ENCODE assay signal across 1 cellular context in the genomic region with DNA sequence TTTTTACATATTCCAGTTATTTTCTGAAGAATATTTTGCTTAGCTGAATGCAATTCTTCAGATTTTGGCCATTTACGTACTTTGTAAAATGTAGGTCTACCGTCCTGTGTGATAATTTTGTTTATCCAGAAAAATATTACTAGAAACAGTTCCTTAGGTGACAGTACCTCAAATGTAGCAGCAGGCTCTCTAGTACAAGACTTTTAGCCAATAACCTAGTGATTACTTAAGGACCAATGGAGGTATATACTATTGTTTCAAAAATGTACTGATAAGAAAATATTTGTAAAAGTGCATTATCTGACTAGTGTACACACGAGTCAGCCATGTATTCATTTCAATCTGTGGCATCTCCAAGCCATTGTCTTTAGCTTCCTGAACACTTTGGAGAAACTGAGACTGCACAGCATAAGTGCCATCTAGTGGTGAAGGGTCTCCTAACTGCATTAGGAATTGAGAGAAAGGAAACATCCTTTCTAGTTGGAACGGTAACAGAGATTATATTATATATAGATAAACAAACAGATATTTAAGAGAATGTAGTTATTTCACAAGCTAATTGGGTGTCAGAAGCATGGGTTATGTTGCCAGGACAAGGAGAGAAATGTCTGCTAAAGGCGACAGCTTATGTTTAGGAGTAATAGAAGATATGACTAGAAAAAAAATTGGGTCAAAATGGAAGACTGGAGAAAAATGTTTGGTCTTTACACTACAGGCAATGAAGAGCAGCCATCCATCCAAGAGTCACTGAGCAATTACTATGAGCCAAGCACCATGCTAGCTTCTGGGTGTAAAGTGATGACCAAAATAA.
A peak's percentile ranks its signal among the peaks of the same experiment; 100 is the strongest.
TF ChIP-seq lines count a peak whose summit lies in the region.

No MANE protein-coding gene starts in this region.

TF ChIP-seq in HepG2, 621 proteins besides CTCF, POLR2A, EP300 and RAD21 (continued from another document and continues in another):
- TF ChIP-seq, protein P1, sequence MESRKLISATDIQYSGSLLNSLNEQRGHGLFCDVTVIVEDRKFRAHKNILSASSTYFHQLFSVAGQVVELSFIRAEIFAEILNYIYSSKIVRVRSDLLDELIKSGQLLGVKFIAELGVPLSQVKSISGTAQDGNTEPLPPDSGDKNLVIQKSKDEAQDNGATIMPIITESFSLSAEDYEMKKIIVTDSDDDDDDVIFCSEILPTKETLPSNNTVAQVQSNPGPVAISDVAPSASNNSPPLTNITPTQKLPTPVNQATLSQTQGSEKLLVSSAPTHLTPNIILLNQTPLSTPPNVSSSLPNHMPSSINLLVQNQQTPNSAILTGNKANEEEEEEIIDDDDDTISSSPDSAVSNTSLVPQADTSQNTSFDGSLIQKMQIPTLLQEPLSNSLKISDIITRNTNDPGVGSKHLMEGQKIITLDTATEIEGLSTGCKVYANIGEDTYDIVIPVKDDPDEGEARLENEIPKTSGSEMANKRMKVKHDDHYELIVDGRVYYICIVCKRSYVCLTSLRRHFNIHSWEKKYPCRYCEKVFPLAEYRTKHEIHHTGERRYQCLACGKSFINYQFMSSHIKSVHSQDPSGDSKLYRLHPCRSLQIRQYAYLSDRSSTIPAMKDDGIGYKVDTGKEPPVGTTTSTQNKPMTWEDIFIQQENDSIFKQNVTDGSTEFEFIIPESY (CRISPR knock-in tag; IDR thresholded peaks at IDR 0.05) = no peak
- TF ChIP-seq ZNF572 (CRISPR knock-in tag; IDR thresholded peaks at IDR 0.05) (no peak), ZNF580 (CRISPR knock-in tag; IDR thresholded peaks at IDR 0.05; ENCODE audit: borderline replicate concordance, low read depth) (no peak), SNAPC2 (CRISPR knock-in tag; IDR thresholded peaks at IDR 0.05) (no peak), WIZ (CRISPR knock-in tag; IDR thresholded peaks at IDR 0.05) (no peak), ZNF143 (CRISPR knock-in tag; IDR thresholded peaks at IDR 0.05) (no peak), MNT (IDR thresholded peaks at IDR 0.05) (no peak), ZEB1 (IDR thresholded peaks at IDR 0.05; ENCODE audit: insufficient replicate concordance, low read depth) (no peak), ZNF543 (CRISPR knock-in tag; IDR thresholded peaks at IDR 0.05) (no peak), ZNF264 (CRISPR knock-in tag; IDR thresholded peaks at IDR 0.05) (no peak), ZNF781 (CRISPR knock-in tag; IDR thresholded peaks at IDR 0.05; ENCODE audit: borderline replicate concordance, not compliant biosample characterization) (no peak), RAD51 (IDR thresholded peaks at IDR 0.05; ENCODE audit: borderline replicate concordance) (no peak), ZNF605 (CRISPR knock-in tag; IDR thresholded peaks at IDR 0.05) (no peak), ZNF432 (CRISPR knock-in tag; IDR thresholded peaks at IDR 0.05; ENCODE audit: borderline replicate concordance) (no peak), SOX5 (CRISPR knock-in tag; IDR thresholded peaks at IDR 0.05; ENCODE audit: borderline replicate concordance) (peak; percentile 77; the same call in 1 of the 2 replicates), MIER3 (CRISPR knock-in tag; IDR thresholded peaks at IDR 0.05; ENCODE audit: borderline replicate concordance) (peak; percentile 53; the same call in 1 of the 2 replicates), KDM5B (CRISPR knock-in tag; IDR thresholded peaks at IDR 0.05; ENCODE audit: borderline replicate concordance) (no peak), ATF3 (CRISPR knock-in tag; IDR thresholded peaks at IDR 0.05) (no peak)
- TF ChIP-seq, protein P2, sequence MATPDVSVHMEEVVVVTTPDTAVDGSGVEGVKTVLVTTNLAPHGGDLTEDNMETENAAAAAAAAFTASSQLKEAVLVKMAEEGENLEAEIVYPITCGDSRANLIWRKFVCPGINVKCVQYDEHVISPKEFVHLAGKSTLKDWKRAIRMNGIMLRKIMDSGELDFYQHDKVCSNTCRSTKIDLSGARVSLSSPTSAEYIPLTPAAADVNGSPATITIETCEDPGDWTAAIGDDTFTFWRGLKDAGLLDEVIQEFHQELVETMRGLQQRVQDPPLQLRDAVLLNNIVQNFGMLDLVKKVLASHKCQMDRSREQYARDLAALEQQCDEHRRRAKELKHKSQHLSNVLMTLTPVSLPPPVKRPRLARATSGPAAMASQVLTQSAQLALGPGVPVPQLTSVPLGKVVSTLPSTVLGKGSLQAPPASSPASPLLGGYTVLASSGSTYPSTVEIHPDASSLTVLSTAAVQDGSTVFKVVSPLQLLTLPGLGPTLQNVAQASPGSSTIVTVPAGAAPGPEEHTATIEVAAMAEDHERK (CRISPR knock-in tag; IDR thresholded peaks at IDR 0.05; ENCODE audit: low read depth) = no peak
- TF ChIP-seq, protein P3, sequence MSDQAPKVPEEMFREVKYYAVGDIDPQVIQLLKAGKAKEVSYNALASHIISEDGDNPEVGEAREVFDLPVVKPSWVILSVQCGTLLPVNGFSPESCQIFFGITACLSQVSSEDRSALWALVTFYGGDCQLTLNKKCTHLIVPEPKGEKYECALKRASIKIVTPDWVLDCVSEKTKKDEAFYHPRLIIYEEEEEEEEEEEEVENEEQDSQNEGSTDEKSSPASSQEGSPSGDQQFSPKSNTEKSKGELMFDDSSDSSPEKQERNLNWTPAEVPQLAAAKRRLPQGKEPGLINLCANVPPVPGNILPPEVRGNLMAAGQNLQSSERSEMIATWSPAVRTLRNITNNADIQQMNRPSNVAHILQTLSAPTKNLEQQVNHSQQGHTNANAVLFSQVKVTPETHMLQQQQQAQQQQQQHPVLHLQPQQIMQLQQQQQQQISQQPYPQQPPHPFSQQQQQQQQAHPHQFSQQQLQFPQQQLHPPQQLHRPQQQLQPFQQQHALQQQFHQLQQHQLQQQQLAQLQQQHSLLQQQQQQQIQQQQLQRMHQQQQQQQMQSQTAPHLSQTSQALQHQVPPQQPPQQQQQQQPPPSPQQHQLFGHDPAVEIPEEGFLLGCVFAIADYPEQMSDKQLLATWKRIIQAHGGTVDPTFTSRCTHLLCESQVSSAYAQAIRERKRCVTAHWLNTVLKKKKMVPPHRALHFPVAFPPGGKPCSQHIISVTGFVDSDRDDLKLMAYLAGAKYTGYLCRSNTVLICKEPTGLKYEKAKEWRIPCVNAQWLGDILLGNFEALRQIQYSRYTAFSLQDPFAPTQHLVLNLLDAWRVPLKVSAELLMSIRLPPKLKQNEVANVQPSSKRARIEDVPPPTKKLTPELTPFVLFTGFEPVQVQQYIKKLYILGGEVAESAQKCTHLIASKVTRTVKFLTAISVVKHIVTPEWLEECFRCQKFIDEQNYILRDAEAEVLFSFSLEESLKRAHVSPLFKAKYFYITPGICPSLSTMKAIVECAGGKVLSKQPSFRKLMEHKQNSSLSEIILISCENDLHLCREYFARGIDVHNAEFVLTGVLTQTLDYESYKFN (CRISPR knock-in tag; conservative IDR thresholded peaks at IDR 0.05) = no peak
- TF ChIP-seq, protein P4, sequence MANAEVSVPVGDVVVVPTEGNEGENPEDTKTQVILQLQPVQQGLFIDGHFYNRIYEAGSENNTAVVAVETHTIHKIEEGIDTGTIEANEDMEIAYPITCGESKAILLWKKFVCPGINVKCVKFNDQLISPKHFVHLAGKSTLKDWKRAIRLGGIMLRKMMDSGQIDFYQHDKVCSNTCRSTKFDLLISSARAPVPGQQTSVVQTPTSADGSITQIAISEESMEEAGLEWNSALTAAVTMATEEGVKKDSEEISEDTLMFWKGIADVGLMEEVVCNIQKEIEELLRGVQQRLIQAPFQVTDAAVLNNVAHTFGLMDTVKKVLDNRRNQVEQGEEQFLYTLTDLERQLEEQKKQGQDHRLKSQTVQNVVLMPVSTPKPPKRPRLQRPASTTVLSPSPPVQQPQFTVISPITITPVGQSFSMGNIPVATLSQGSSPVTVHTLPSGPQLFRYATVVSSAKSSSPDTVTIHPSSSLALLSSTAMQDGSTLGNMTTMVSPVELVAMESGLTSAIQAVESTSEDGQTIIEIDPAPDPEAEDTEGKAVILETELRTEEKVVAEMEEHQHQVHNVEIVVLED (CRISPR knock-in tag; IDR thresholded peaks at IDR 0.05; ENCODE audit: borderline replicate concordance) = no peak
- TF ChIP-seq, protein P5, sequence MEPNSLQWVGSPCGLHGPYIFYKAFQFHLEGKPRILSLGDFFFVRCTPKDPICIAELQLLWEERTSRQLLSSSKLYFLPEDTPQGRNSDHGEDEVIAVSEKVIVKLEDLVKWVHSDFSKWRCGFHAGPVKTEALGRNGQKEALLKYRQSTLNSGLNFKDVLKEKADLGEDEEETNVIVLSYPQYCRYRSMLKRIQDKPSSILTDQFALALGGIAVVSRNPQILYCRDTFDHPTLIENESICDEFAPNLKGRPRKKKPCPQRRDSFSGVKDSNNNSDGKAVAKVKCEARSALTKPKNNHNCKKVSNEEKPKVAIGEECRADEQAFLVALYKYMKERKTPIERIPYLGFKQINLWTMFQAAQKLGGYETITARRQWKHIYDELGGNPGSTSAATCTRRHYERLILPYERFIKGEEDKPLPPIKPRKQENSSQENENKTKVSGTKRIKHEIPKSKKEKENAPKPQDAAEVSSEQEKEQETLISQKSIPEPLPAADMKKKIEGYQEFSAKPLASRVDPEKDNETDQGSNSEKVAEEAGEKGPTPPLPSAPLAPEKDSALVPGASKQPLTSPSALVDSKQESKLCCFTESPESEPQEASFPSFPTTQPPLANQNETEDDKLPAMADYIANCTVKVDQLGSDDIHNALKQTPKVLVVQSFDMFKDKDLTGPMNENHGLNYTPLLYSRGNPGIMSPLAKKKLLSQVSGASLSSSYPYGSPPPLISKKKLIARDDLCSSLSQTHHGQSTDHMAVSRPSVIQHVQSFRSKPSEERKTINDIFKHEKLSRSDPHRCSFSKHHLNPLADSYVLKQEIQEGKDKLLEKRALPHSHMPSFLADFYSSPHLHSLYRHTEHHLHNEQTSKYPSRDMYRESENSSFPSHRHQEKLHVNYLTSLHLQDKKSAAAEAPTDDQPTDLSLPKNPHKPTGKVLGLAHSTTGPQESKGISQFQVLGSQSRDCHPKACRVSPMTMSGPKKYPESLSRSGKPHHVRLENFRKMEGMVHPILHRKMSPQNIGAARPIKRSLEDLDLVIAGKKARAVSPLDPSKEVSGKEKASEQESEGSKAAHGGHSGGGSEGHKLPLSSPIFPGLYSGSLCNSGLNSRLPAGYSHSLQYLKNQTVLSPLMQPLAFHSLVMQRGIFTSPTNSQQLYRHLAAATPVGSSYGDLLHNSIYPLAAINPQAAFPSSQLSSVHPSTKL (CRISPR knock-in tag; IDR thresholded peaks at IDR 0.05) = peak; percentile 57; the same call in 1 of the 2 replicates
- TF ChIP-seq, protein P6, sequence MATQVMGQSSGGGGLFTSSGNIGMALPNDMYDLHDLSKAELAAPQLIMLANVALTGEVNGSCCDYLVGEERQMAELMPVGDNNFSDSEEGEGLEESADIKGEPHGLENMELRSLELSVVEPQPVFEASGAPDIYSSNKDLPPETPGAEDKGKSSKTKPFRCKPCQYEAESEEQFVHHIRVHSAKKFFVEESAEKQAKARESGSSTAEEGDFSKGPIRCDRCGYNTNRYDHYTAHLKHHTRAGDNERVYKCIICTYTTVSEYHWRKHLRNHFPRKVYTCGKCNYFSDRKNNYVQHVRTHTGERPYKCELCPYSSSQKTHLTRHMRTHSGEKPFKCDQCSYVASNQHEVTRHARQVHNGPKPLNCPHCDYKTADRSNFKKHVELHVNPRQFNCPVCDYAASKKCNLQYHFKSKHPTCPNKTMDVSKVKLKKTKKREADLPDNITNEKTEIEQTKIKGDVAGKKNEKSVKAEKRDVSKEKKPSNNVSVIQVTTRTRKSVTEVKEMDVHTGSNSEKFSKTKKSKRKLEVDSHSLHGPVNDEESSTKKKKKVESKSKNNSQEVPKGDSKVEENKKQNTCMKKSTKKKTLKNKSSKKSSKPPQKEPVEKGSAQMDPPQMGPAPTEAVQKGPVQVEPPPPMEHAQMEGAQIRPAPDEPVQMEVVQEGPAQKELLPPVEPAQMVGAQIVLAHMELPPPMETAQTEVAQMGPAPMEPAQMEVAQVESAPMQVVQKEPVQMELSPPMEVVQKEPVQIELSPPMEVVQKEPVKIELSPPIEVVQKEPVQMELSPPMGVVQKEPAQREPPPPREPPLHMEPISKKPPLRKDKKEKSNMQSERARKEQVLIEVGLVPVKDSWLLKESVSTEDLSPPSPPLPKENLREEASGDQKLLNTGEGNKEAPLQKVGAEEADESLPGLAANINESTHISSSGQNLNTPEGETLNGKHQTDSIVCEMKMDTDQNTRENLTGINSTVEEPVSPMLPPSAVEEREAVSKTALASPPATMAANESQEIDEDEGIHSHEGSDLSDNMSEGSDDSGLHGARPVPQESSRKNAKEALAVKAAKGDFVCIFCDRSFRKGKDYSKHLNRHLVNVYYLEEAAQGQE (IDR thresholded peaks at IDR 0.05; ENCODE audit: borderline replicate concordance in 1 of 2, low read depth in 1 of 2, low read length in 2 of 2) = no peak
